31 cellular contexts compared by ENCODE assay signal in the genomic region with DNA sequence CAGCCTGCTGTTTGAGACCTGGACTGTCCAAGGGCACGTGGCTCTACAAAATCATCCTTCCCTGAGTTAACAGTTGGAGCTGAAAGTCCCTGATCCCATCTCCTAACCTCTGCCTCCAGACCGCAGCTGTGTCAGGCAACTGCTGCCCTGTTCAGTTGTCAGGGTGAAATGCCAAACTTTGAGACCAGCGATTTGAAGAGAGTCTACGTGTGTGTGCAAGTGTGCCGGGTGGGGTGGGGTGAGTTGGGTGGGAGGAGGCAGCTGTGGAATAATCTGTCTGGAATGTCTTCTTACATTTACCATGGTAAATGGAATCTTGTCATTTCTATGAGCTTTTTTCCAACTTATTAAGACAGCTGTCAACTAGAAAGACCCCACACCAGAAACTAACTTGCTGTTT.
DNase-seq lines count a peak whose midpoint lies in the region; ATAC-seq and TF ChIP-seq lines count a peak whose summit lies in the region.
"Had no signal": no experiment of that assay in that cellular context is flagged by ENCODE, and none has a peak within 500 bp of the region (broad histone marks: within the 10 kb centered on the region; RNA-seq: fewer than 3 reads in every experiment).

No MANE protein-coding gene starts in this region.

- no peaks in the 10 kb centered on the region for H3K36me3 ChIP-seq in SJCRH30
- peaks cover 0 to 33% (median 11%) of the 10 kb centered on the region in 9 donors for H3K36me3 ChIP-seq in heart left ventricle
- H3K36me3 ChIP-seq: upper lobe of right lung had no signal

- no peak for TF ChIP-seq POLR2A in heart left ventricle (IDR thresholded peaks at IDR 0.05)

- 64 to 75% (median 69%) methylated on average over 5 of the region's 5 CpGs for WGBS in heart left ventricle, 4 donors

- TF ChIP-seq CTCF in epithelial cell of esophagus (IDR thresholded peaks at IDR 0.05; ENCODE audit: insufficient read depth, low read depth, low read length, missing control alignments) (no peak), osteocyte (IDR thresholded peaks at IDR 0.05) (no peak), mesothelial cell of epicardium (IDR thresholded peaks at IDR 0.05; ENCODE audit: unreplicated experiment) (no peak), heart left ventricle (IDR thresholded peaks at IDR 0.05) (no peak)

- no peaks in the 10 kb centered on the region for H3K9me3 Mint-ChIP-seq in osteocyte (ENCODE audit: unreplicated experiment)
- no peaks in the 10 kb centered on the region for H3K9me3 Mint-ChIP-seq in mesothelial cell of epicardium
- H3K9me3 Mint-ChIP-seq: activated CD4-positive, alpha-beta T cell treated with anti-CD3 and anti-CD28 coated beads, Interleukin-2, amount 10 ng/mL, durations not matched to agents 7 days and 5 days; activated naive CD4-positive, alpha-beta T cell treated with anti-CD3 and anti-CD28 coated beads for 36 hours; neural crest cell had no signal

- H3K9me3 ChIP-seq in SJCRH30 (replicated peaks) (no peaks in the 10 kb centered on the region), heart left ventricle (no peaks in the 10 kb centered on the region)
- H3K9me3 ChIP-seq: upper lobe of right lung had no signal

- H3K4me3 Mint-ChIP-seq in osteocyte (ENCODE audit: unreplicated experiment) (no peak overlapping the region), mesothelial cell of epicardium (no peak overlapping the region)
- H3K4me3 Mint-ChIP-seq: activated CD4-positive, alpha-beta T cell treated with anti-CD3 and anti-CD28 coated beads, Interleukin-2, amount 10 ng/mL, durations not matched to agents 7 days and 5 days; activated naive CD4-positive, alpha-beta T cell treated with anti-CD3 and anti-CD28 coated beads for 36 hours; neural crest cell had no signal

- H3K4me3 ChIP-seq in SJCRH30 (no peak overlapping the region), epithelial cell of esophagus (ENCODE audit: low read length) (no peak overlapping the region), heart left ventricle (no peak overlapping the region)
- H3K4me3 ChIP-seq: BLaER1 treated with 17β-estradiol and CSF1 and Interleukin-3, amounts not matched to agents 10 nM and 100 nM; GM12878; upper lobe of right lung had no signal

- H3K4me1 ChIP-seq in SJCRH30 = no peaks in the 10 kb centered on the region; the same call in 1 of the 2 replicates
- no peaks in the 10 kb centered on the region for H3K4me1 ChIP-seq in heart left ventricle
- H3K4me1 ChIP-seq: BLaER1 treated with 17β-estradiol and CSF1 and Interleukin-3, amounts not matched to agents 10 nM and 100 nM; upper lobe of right lung had no signal

- H3K27me3 ChIP-seq in SJCRH30 = no peaks in the 10 kb centered on the region
- no peaks in the 10 kb centered on the region for H3K27me3 ChIP-seq in heart left ventricle
- H3K27me3 ChIP-seq: BLaER1 treated with 17β-estradiol and CSF1 and Interleukin-3, amounts not matched to agents 10 nM and 100 nM; upper lobe of right lung had no signal

- peaks cover 22% of the 10 kb centered on the region for H3K4me1 Mint-ChIP-seq in osteocyte (ENCODE audit: unreplicated experiment)
- H3K4me1 Mint-ChIP-seq in mesothelial cell of epicardium = peaks cover 7% of the 10 kb centered on the region
- H3K4me1 Mint-ChIP-seq: activated CD4-positive, alpha-beta T cell treated with anti-CD3 and anti-CD28 coated beads, Interleukin-2, amount 10 ng/mL, durations not matched to agents 7 days and 5 days; neural crest cell had no signal

- peaks cover 49% of the 10 kb centered on the region for H3K36me3 Mint-ChIP-seq in osteocyte (ENCODE audit: unreplicated experiment)
- peaks cover 15% of the 10 kb centered on the region for H3K36me3 Mint-ChIP-seq in mesothelial cell of epicardium

- intact Hi-C loops in heart left ventricle (cut with DNase I) = no loop called here

- H3K27ac ChIP-seq in SJCRH30 = peak overlapping the region; percentile 62
- no peak overlapping the region for H3K27ac ChIP-seq in heart left ventricle
- H3K27ac ChIP-seq: BLaER1 treated with 17β-estradiol and CSF1 and Interleukin-3, amounts not matched to agents 10 nM and 100 nM; epithelial cell of prostate; upper lobe of right lung; VCaP had no signal

- DNase-seq in AG20443 (ENCODE audit: low spot score) = peak; percentile 65
- DNase-seq in SJCRH30 = peak; percentile 66 to 68
- peak; percentile 24 for DNase-seq in epithelial cell of esophagus (ENCODE audit: low read depth)
- DNase-seq in osteocyte (ENCODE audit: extremely low spot score, unreplicated experiment) = no peak
- no peak for DNase-seq in NCI-H345 treated with DMSO at 0.1 percent for 48 hours (lab: John Stamatoyannopoulos, UW; ENCODE audit: unreplicated experiment)
- no peak for DNase-seq in NCI-H128 (lab: John Stamatoyannopoulos, UW; ENCODE audit: unreplicated experiment)
- DNase-seq in mesothelial cell of epicardium (ENCODE audit: low spot score in 2 of 2, unreplicated experiment in 2 of 2) = no peak
- no peak for DNase-seq in heart left ventricle
- DNase-seq: activated CD4-positive, alpha-beta T cell treated with anti-CD3 and anti-CD28 coated beads, Interleukin-2, amount 10 ng/mL, durations not matched to agents 7 days and 5 days; activated naive CD4-positive, alpha-beta T cell treated with anti-CD3 and anti-CD28 coated beads for 36 hours; anterior cingulate cortex; cerebellar nuclear complex; DND-41; foreskin melanocyte; hypothalamus; left ventricle myocardium superior; NCI-H1092; NCI-H187 treated with DMSO at 0.1 percent for 48 hours; NCI-H69; posterior cingulate gyrus; stimulated activated CD8-positive, alpha-beta memory T cell treated with anti-CD3 and anti-CD28 coated beads, Interleukin-4, amount 100 ng/mL, for 48 hours; T-helper 2 cell; upper lobe of right lung had no signal

- no peak for ATAC-seq in heart left ventricle
- ATAC-seq: GM12878, HCT116, left ventricle myocardium superior, sciatic nerve, SK-N-SH treated with all-trans-retinoic acid at 6 μM for 48 hours, upper lobe of right lung had no signal

- H3K27ac Mint-ChIP-seq in osteocyte (ENCODE audit: unreplicated experiment) (peak overlapping the region; percentile 39), mesothelial cell of epicardium (no peak overlapping the region)
- H3K27ac Mint-ChIP-seq: activated CD4-positive, alpha-beta T cell treated with anti-CD3 and anti-CD28 coated beads, Interleukin-2, amount 10 ng/mL, durations not matched to agents 7 days and 5 days; activated naive CD4-positive, alpha-beta T cell treated with anti-CD3 and anti-CD28 coated beads for 36 hours had no signal

- H3K27me3 Mint-ChIP-seq in osteocyte (ENCODE audit: unreplicated experiment) (no peaks in the 10 kb centered on the region), mesothelial cell of epicardium (ENCODE audit: low read depth) (no peaks in the 10 kb centered on the region)

Comparison
In these comparisons a context has a peak if more than half of its experiments do, and no peak if none do; other contexts are left out.
1. DNase-seq: peak in AG20443 (single experiment), SJCRH30 (2 of 2) and epithelial cell of esophagus (single experiment); none in osteocyte (single experiment), NCI-H345 treated with DMSO at 0.1 percent for 48 hours (single experiment), NCI-H128 (single experiment), mesothelial cell of epicardium (0 of 2) and heart left ventricle (0 of 5).